Comparison of ENCODE assay signal across 1 cellular context in the genomic region with DNA sequence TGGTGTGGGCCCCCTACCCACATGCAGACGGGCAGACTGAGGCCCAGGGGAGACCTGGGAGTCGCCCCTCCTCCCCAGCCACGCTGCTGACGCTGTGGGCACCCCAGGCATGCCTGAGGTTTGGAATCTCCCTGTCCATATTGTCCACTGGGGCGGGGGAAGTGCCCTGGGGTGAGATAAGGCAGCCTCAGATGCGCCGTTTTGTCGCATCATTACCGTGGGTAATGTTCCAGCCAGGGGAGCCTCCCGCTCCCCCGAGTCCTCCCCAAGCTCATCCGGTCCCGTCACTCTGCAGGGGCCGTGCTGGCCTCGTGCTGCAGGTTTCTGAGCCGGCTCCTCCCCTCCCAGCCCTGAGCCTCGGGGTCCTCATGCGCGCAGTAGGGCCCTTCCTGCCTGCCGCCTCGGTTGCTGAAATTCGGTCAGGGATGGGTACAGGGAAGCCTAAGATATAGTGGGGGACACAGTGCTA.
TF ChIP-seq lines count a peak whose summit lies in the region.

No MANE protein-coding gene starts in this region.

TF ChIP-seq in K562, 482 proteins besides CTCF, POLR2A, EP300 and RAD21 (continued from another document and continues in another):
- TF ChIP-seq MNT (conservative IDR thresholded peaks at IDR 0.05), result peak; percentile 58 to 81
- TF ChIP-seq POLR3G (IDR thresholded peaks at IDR 0.05; ENCODE audit: extremely low read depth, insufficient read length, insufficient replicate concordance), result no peak
- peak; percentile 46 to 77; a peak in 2 of 4 replicates for TF ChIP-seq KDM1A (IDR thresholded peaks at IDR 0.05)
- peak; percentile 30 for TF ChIP-seq HNRNPLL (IDR thresholded peaks at IDR 0.05; ENCODE audit: low read depth, low read length, poor library complexity, severe bottlenecking)
- TF ChIP-seq ZBTB2 (IDR thresholded peaks at IDR 0.05), result no peak; the same call in 1 of the 2 replicates
- no peak for TF ChIP-seq ZNF699 (CRISPR knock-in tag; IDR thresholded peaks at IDR 0.05; ENCODE audit: insufficient replicate concordance)
- peak; percentile 56; the same call in 1 of the 2 replicates for TF ChIP-seq SPI1 (IDR thresholded peaks at IDR 0.05; ENCODE audit: borderline replicate concordance, low read depth, low read length)
- TF ChIP-seq FOXJ3 (CRISPR knock-in tag; IDR thresholded peaks at IDR 0.05), result no peak
- no peak for TF ChIP-seq ZNF668 (CRISPR knock-in tag; IDR thresholded peaks at IDR 0.05)
- TF ChIP-seq ZSCAN29 (IDR thresholded peaks at IDR 0.05), result no peak
- no peak for TF ChIP-seq CLOCK (CRISPR knock-in tag; IDR thresholded peaks at IDR 0.05; ENCODE audit: borderline replicate concordance)
- peak; percentile 83 for TF ChIP-seq SMARCA4 (IDR thresholded peaks at IDR 0.05)
- TF ChIP-seq ELF1 (tag; IDR thresholded peaks at IDR 0.05), result no peak
- TF ChIP-seq, protein P1, sequence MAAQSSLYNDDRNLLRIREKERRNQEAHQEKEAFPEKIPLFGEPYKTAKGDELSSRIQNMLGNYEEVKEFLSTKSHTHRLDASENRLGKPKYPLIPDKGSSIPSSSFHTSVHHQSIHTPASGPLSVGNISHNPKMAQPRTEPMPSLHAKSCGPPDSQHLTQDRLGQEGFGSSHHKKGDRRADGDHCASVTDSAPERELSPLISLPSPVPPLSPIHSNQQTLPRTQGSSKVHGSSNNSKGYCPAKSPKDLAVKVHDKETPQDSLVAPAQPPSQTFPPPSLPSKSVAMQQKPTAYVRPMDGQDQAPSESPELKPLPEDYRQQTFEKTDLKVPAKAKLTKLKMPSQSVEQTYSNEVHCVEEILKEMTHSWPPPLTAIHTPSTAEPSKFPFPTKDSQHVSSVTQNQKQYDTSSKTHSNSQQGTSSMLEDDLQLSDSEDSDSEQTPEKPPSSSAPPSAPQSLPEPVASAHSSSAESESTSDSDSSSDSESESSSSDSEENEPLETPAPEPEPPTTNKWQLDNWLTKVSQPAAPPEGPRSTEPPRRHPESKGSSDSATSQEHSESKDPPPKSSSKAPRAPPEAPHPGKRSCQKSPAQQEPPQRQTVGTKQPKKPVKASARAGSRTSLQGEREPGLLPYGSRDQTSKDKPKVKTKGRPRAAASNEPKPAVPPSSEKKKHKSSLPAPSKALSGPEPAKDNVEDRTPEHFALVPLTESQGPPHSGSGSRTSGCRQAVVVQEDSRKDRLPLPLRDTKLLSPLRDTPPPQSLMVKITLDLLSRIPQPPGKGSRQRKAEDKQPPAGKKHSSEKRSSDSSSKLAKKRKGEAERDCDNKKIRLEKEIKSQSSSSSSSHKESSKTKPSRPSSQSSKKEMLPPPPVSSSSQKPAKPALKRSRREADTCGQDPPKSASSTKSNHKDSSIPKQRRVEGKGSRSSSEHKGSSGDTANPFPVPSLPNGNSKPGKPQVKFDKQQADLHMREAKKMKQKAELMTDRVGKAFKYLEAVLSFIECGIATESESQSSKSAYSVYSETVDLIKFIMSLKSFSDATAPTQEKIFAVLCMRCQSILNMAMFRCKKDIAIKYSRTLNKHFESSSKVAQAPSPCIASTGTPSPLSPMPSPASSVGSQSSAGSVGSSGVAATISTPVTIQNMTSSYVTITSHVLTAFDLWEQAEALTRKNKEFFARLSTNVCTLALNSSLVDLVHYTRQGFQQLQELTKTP (IDR thresholded peaks at IDR 0.05; ENCODE audit: low read depth in 1 of 2, partially characterized antibody in 2 of 2), result no peak
- no peak for TF ChIP-seq NFXL1 (CRISPR knock-in tag; IDR thresholded peaks at IDR 0.05)
- no peak for TF ChIP-seq NCOA6 (IDR thresholded peaks at IDR 0.05)
- TF ChIP-seq SMARCA5 (IDR thresholded peaks at IDR 0.05), result no peak
- peak; percentile 42; the same call in 1 of the 2 replicates for TF ChIP-seq C11orf30 (IDR thresholded peaks at IDR 0.05; ENCODE audit: low read depth)
- TF ChIP-seq ZNF77 (CRISPR knock-in tag; IDR thresholded peaks at IDR 0.05), result no peak
- TF ChIP-seq MTA3 (IDR thresholded peaks at IDR 0.05; ENCODE audit: borderline replicate concordance), result peak; percentile 70
- no peak for TF ChIP-seq ZNF57 (CRISPR knock-in tag; IDR thresholded peaks at IDR 0.05)
- TF ChIP-seq TAF7 (tag; IDR thresholded peaks at IDR 0.05), result no peak
- TF ChIP-seq ZFP36 (IDR thresholded peaks at IDR 0.05; ENCODE audit: low read depth, low read length, partially characterized antibody), result peak; percentile 19
- TF ChIP-seq ZNF232 (CRISPR knock-in tag; IDR thresholded peaks at IDR 0.05), result no peak
- TF ChIP-seq HIVEP1 (CRISPR knock-in tag; IDR thresholded peaks at IDR 0.05), result no peak
- TF ChIP-seq NR2F6 (CRISPR knock-in tag; IDR thresholded peaks at IDR 0.05), result no peak
- TF ChIP-seq ATF7 (IDR thresholded peaks at IDR 0.05), result peak; percentile 63; the same call in 1 of the 2 replicates
- no peak for TF ChIP-seq ETS1 (conservative IDR thresholded peaks at IDR 0.05; ENCODE audit: control insufficient read depth, low read depth, low read length)
- no peak for TF ChIP-seq TSHZ1 (CRISPR knock-in tag; IDR thresholded peaks at IDR 0.05)
- TF ChIP-seq NFE2L1 (tag; IDR thresholded peaks at IDR 0.05; ENCODE audit: borderline replicate concordance, low read depth), result no peak
- no peak for TF ChIP-seq FOSL1 (tag; conservative IDR thresholded peaks at IDR 0.05)
- no peak for TF ChIP-seq BRF1 (IDR thresholded peaks at IDR 0.05; ENCODE audit: borderline replicate concordance, extremely low read depth, insufficient read length)
- no peak for TF ChIP-seq EZH2 (IDR thresholded peaks at IDR 0.05; ENCODE audit: borderline replicate concordance, low read depth, low read length)
- TF ChIP-seq ZNF609 (CRISPR knock-in tag; IDR thresholded peaks at IDR 0.05; ENCODE audit: borderline replicate concordance), result no peak
- TF ChIP-seq ZNF121 (CRISPR knock-in tag; conservative IDR thresholded peaks at IDR 0.05), result no peak
- TF ChIP-seq E2F3 (CRISPR knock-in tag; IDR thresholded peaks at IDR 0.05), result no peak
- TF ChIP-seq POU5F1 (IDR thresholded peaks at IDR 0.05; ENCODE audit: borderline replicate concordance, low read depth, low read length, partially characterized antibody), result no peak
- TF ChIP-seq TARDBP (IDR thresholded peaks at IDR 0.05), result no peak
- TF ChIP-seq KAT2B (IDR thresholded peaks at IDR 0.05; ENCODE audit: low read depth, low read length), result no peak
- no peak for TF ChIP-seq DDX20 (tag; IDR thresholded peaks at IDR 0.05; ENCODE audit: low read depth)
- TF ChIP-seq, protein P2, sequence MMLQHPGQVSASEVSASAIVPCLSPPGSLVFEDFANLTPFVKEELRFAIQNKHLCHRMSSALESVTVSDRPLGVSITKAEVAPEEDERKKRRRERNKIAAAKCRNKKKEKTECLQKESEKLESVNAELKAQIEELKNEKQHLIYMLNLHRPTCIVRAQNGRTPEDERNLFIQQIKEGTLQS (IDR thresholded peaks at IDR 0.05), result no peak
- TF ChIP-seq, protein P2 (CRISPR knock-in tag; conservative IDR thresholded peaks at IDR 0.05), result no peak
